ENCODE assay signal across 25 cellular contexts in genomic region chr3:52306978-52307377, GRCh38.
"Had no signal": no experiment of that assay in that cellular context is flagged by ENCODE, and none has a peak within 500 bp of the region (broad histone marks: within the 10 kb centered on the region; RNA-seq: fewer than 3 reads in every experiment).

No MANE protein-coding gene starts in this region.

- H3K4me3 Mint-ChIP-seq: activated naive CD4-positive, alpha-beta T cell treated with anti-CD3 and anti-CD28 coated beads for 36 hours; activated naive CD8-positive, alpha-beta T cell treated with anti-CD3 and anti-CD28 coated beads for 36 hours; activated T-helper 1 cell treated with anti-CD3 and anti-CD28 coated beads, Interleukin-12 subunit alpha, Interleukin-12 subunit beta, Interleukin-2, Interleukin-4 antibody, amounts not matched to agents 30 ng/mL and 10 ng/mL and 1 ng/mL, durations not matched to agents 14 hours and 24 hours and 36 hours had no signal

- H3K9me3 Mint-ChIP-seq: activated naive CD4-positive, alpha-beta T cell treated with anti-CD3 and anti-CD28 coated beads for 36 hours; activated naive CD8-positive, alpha-beta T cell treated with anti-CD3 and anti-CD28 coated beads for 36 hours; activated T-helper 1 cell treated with anti-CD3 and anti-CD28 coated beads, Interleukin-12 subunit alpha, Interleukin-12 subunit beta, Interleukin-2, Interleukin-4 antibody, amounts not matched to agents 30 ng/mL and 10 ng/mL and 1 ng/mL, durations not matched to agents 14 hours and 24 hours and 36 hours; naive thymus-derived CD4-positive, alpha-beta T cell; stimulated activated naive CD8-positive, alpha-beta T cell treated with anti-CD3 and anti-CD28 coated beads, Interleukin-15, amount 100 ng/mL, for 72 hours had no signal

- H3K27me3 Mint-ChIP-seq: activated naive CD8-positive, alpha-beta T cell treated with anti-CD3 and anti-CD28 coated beads for 36 hours; naive thymus-derived CD4-positive, alpha-beta T cell; stimulated activated naive CD8-positive, alpha-beta T cell treated with anti-CD3 and anti-CD28 coated beads, Interleukin-15, amount 100 ng/mL, for 72 hours had no signal

- H3K27ac ChIP-seq: adrenal gland, body of pancreas, cardiac muscle cell, neutrophil, skin epidermis, upper lobe of left lung had no signal

- H3K36me3 ChIP-seq: adrenal gland, cardiac muscle cell had no signal

- H3K27me3 ChIP-seq: adrenal gland, body of pancreas, cardiac muscle cell, neutrophil, upper lobe of left lung had no signal

- H3K4me3 ChIP-seq: adrenal gland, body of pancreas, cardiac muscle cell, skin epidermis, upper lobe of left lung had no signal

- ATAC-seq: esophagus mucosa, sciatic nerve had no signal

- H3K27ac Mint-ChIP-seq: activated naive CD4-positive, alpha-beta T cell treated with anti-CD3 and anti-CD28 coated beads for 36 hours; activated T-helper 1 cell treated with anti-CD3 and anti-CD28 coated beads, Interleukin-12 subunit alpha, Interleukin-12 subunit beta, Interleukin-2, Interleukin-4 antibody, amounts not matched to agents 30 ng/mL and 10 ng/mL and 1 ng/mL, durations not matched to agents 14 hours and 24 hours and 36 hours had no signal

- H3K9me3 ChIP-seq: adrenal gland, body of pancreas, neutrophil, upper lobe of left lung had no signal

- H3K4me1 ChIP-seq: upper lobe of left lung had no signal

- DNase-seq: activated CD4-positive, alpha-beta T cell treated with anti-CD3 and anti-CD28 coated beads for 48 hours; activated CD4-positive, alpha-beta T cell treated with anti-CD3 and anti-CD28 coated beads, Interleukin-2, amount 50 U/mL, for 48 hours; activated CD8-positive, alpha-beta memory T cell treated with anti-CD3 and anti-CD28 coated beads, Interleukin-2, amount 50 U/mL, for 4 hours; activated effector memory CD4-positive, alpha-beta T cell treated with anti-CD3 and anti-CD28 coated beads, Interleukin-2, amount 50 U/mL, for 16 hours; activated naive CD8-positive, alpha-beta T cell treated with anti-CD3 and anti-CD28 coated beads for 36 hours; aorta; cortex of kidney; foreskin fibroblast; hippocampal formation; kidney; midbrain; stimulated activated CD4-positive, alpha-beta T cell treated with anti-CD3 and anti-CD28 coated beads, Interleukin-12 subunit alpha, Interleukin-12 subunit beta, amount 100 ng/mL, for 4 hours; stimulated activated CD4-positive, alpha-beta T cell treated with anti-CD3 and anti-CD28 coated beads, Interleukin-4, amount 100 ng/mL, for 1 hour; upper lobe of left lung had no signal
